ENCODE assay signal across 8 cellular contexts in the genomic region with DNA sequence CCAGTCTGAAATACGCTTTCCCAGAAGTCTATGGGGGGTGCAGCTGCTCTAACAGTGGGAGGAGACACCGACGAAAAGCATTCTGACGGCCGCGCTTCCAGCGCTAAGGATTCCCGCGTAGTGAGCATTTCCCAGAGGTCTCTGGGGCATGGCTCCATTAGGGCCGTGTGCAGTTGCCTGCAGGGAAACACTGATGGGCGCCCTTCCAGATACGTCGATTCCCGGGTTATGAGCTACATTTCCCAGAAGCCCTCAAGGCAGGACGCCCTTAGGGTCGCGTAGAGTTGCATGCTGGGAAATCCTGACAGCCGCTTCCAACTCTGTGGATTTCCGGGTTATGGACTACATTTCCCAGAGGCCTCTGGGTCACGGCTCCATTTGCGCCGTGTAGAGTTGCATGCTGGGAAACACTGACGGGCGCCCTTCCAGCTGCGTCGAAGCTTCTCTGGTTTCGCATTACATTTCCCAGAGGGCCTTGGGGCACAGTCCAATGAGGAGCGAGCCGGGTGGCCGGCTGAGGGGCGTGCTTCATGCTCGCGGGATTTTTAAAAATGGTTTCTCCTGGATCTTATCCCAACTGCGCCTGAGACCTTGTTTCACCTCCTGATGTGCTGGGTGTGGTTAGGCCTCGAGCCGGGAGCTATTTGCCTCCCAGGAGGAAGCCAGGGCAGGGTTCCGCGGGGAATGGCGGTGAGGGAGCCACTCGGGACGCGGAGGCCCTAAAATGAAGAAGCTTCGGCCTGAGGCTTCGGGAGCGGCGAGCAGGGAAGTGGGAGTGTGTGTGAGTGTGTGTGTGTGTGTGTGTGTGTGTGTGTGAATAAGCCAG. TPM values are rescaled to one million over a fixed set of nuclear protein-coding genes. Genes with fewer than 3 reads are reported as not detected.
A peak's percentile ranks its signal among the peaks of the same experiment; 100 is the strongest.
DNase-seq lines count a peak whose midpoint lies in the region; ATAC-seq and TF ChIP-seq lines count a peak whose summit lies in the region.

No MANE protein-coding gene starts in this region.

- peak; percentile 99 for ATAC-seq in GM21381 (IDR thresholded peaks at IDR 0.05; ENCODE audit: unreplicated experiment)
- peak; percentile 100 for ATAC-seq in naive thymus-derived CD4-positive, alpha-beta T cell
- peak; percentile 100 for ATAC-seq in stimulated activated memory B cell treated with anti-CD40 and anti-IgM and Interleukin-4, amounts not matched to agents 10 μg/mL and 1 μg/mL and 100 μg/mL, for 72 hours

- H3K9me3 ChIP-seq in HUES48 (ENCODE audit: control insufficient read depth, insufficient read depth, low read length), result peaks cover 2% of the 10 kb centered on the region; the same call in 1 of the 2 replicates
- H3K9me3 ChIP-seq in naive thymus-derived CD4-positive, alpha-beta T cell (ENCODE audit: control insufficient read depth in 2 of 3, low read length in 3 of 3), result peaks cover 0 to 4% (median 0%) of the 10 kb centered on the region in 3 experiments

- peak overlapping the region; percentile 56; the same call in 1 of the 2 replicates for H3K9ac ChIP-seq in HUES48 (ENCODE audit: low read depth, low read length)

- peak overlapping the region; percentile 76 for H3K27ac ChIP-seq in HUES48 (ENCODE audit: low read depth, low read length)
- peak overlapping the region; percentile 69 for H3K27ac ChIP-seq in naive thymus-derived CD4-positive, alpha-beta T cell (ENCODE audit: low read depth, low read length)

- intact Hi-C loops in Calu3 (cut with micrococcal nuclease; ENCODE audit: unreplicated experiment), result no loop called here
- intact Hi-C loops in naive thymus-derived CD4-positive, alpha-beta T cell (cut with micrococcal nuclease), result loop anchor here (1.0 to 5.0 kb wide), 16 partner anchors 17 to 1818 kb away; partner anchors contain the start of genes ZNF160 (in 2 of the 2), ZNF525 (in 2 of the 2), ZNF761 (in 2 of the 2) and ZNF813 (in 2 of the 2)

- TF ChIP-seq CTCF in Calu3 (IDR thresholded peaks at IDR 0.05; ENCODE audit: unreplicated experiment) (no peak), fibroblast of mammary gland (conservative IDR thresholded peaks at IDR 0.05; ENCODE audit: control insufficient read depth, insufficient read depth, low read depth, low read length) (no peak)

- H3K9me3 Mint-ChIP-seq in Calu3 (ENCODE audit: low read depth, unreplicated experiment), result peaks cover 30% of the 10 kb centered on the region
- H3K9me3 Mint-ChIP-seq in naive thymus-derived CD4-positive, alpha-beta T cell, result peaks cover 6 to 56% (median 25%) of the 10 kb centered on the region in 11 donors
- H3K9me3 Mint-ChIP-seq in stimulated activated memory B cell treated with anti-CD40 and anti-IgM and Interleukin-4, amounts not matched to agents 10 μg/mL and 1 μg/mL and 100 μg/mL, for 72 hours, result peaks cover 34% of the 10 kb centered on the region

- POLR2A ChIA-PET in naive thymus-derived CD4-positive, alpha-beta T cell (lab: Charles Lee), result interaction anchor here (0.6 to 3.2 kb wide), 13 partner anchors 17 to 1472 kb away, joined by 3 to 25 read pairs (median 4); partner anchors contain the start of genes ZNF331, ZNF432 and ZNF765

- BruUV-seq in Calu3 (replicated peaks; lab: Mats Ljungman, UMichigan), result no TSS peak

- H3K4me3 ChIP-seq in HUES48 (ENCODE audit: low read depth, low read length) (peak overlapping the region; percentile 80), fibroblast of mammary gland (ENCODE audit: control insufficient read depth, low read depth, low read length) (peak overlapping the region; percentile 88)
- peak overlapping the region; percentile 99 for H3K4me3 ChIP-seq in naive thymus-derived CD4-positive, alpha-beta T cell (ENCODE audit: low read length)

- DNase-seq in Calu3, result peak; percentile 67
- peak; percentile 73 to 79 for DNase-seq in activated T-helper 1 cell treated with anti-CD3 and anti-CD28 coated beads, Interleukin-2, amount 50 U/mL, for 16 hours (ENCODE audit: low read depth in 1 of 2, low spot score in 1 of 2)
- DNase-seq in fibroblast of mammary gland (ENCODE audit: low read depth), result peak; percentile 99
- DNase-seq in naive thymus-derived CD4-positive, alpha-beta T cell, result peak; percentile 65 to 93 (median 89)

- peak overlapping the region; percentile 58 for H3K27ac Mint-ChIP-seq in Calu3 (ENCODE audit: unreplicated experiment)
- H3K27ac Mint-ChIP-seq in naive thymus-derived CD4-positive, alpha-beta T cell, result peak overlapping the region; percentile 84 to 96 (median 94)
- peak overlapping the region; percentile 96 for H3K27ac Mint-ChIP-seq in stimulated activated memory B cell treated with anti-CD40 and anti-IgM and Interleukin-4, amounts not matched to agents 10 μg/mL and 1 μg/mL and 100 μg/mL, for 72 hours

- H3K27me3 Mint-ChIP-seq in Calu3 (ENCODE audit: unreplicated experiment), result no peaks in the 10 kb centered on the region
- H3K27me3 Mint-ChIP-seq in naive thymus-derived CD4-positive, alpha-beta T cell, result no peaks in the 10 kb centered on the region
- no peaks in the 10 kb centered on the region for H3K27me3 Mint-ChIP-seq in stimulated activated memory B cell treated with anti-CD40 and anti-IgM and Interleukin-4, amounts not matched to agents 10 μg/mL and 1 μg/mL and 100 μg/mL, for 72 hours

- peak overlapping the region; percentile 83 for H3K4me3 Mint-ChIP-seq in Calu3 (ENCODE audit: low read depth, unreplicated experiment)
- H3K4me3 Mint-ChIP-seq in naive thymus-derived CD4-positive, alpha-beta T cell, result peak overlapping the region; percentile 94 to 99 (median 98)
- H3K4me3 Mint-ChIP-seq in stimulated activated memory B cell treated with anti-CD40 and anti-IgM and Interleukin-4, amounts not matched to agents 10 μg/mL and 1 μg/mL and 100 μg/mL, for 72 hours, result peak overlapping the region; percentile 96

- CTCF ChIA-PET in Calu3 (lab: Charles Lee), result interaction anchor here (0.6 to 0.7 kb wide), 2 partner anchors 43 to 1249 kb away, joined by 3 read pairs; no protein-coding TSS in a partner anchor
- CTCF ChIA-PET in naive thymus-derived CD4-positive, alpha-beta T cell (lab: Charles Lee), result interaction anchor here (0.7 to 2.5 kb wide), 4 partner anchors 10 to 1974 kb away, joined by 3 to 7 read pairs (median 6); no protein-coding TSS in a partner anchor

- no peaks in the 10 kb centered on the region for H3K27me3 ChIP-seq in HUES48 (ENCODE audit: control insufficient read depth, insufficient read depth, low read length)
- no peaks in the 10 kb centered on the region for H3K27me3 ChIP-seq in naive thymus-derived CD4-positive, alpha-beta T cell (ENCODE audit: control insufficient read depth in 2 of 2, insufficient read depth in 2 of 2, low read length in 2 of 2)

- peaks cover 8% of the 10 kb centered on the region for H3K4me1 Mint-ChIP-seq in Calu3 (ENCODE audit: low read depth, unreplicated experiment)
- peaks cover 10 to 27% (median 18%) of the 10 kb centered on the region in 7 donors for H3K4me1 Mint-ChIP-seq in naive thymus-derived CD4-positive, alpha-beta T cell
- H3K4me1 Mint-ChIP-seq in stimulated activated memory B cell treated with anti-CD40 and anti-IgM and Interleukin-4, amounts not matched to agents 10 μg/mL and 1 μg/mL and 100 μg/mL, for 72 hours, result peaks cover 16% of the 10 kb centered on the region

- peaks cover 2% of the 10 kb centered on the region; the same call in 1 of the 2 replicates for H3K4me1 ChIP-seq in HUES48 (ENCODE audit: control insufficient read depth, insufficient read depth, low read length)
- H3K4me1 ChIP-seq in naive thymus-derived CD4-positive, alpha-beta T cell (ENCODE audit: control insufficient read depth in 2 of 2, insufficient read depth in 2 of 2, low read length in 2 of 2), result peaks cover 9 to 10% of the 10 kb centered on the region in 2 donors

- H3K36me3 Mint-ChIP-seq in Calu3 (ENCODE audit: insufficient read depth, unreplicated experiment), result peaks cover 14% of the 10 kb centered on the region
- peaks cover 3 to 37% (median 27%) of the 10 kb centered on the region in 5 donors for H3K36me3 Mint-ChIP-seq in naive thymus-derived CD4-positive, alpha-beta T cell
- peaks cover 57% of the 10 kb centered on the region for H3K36me3 Mint-ChIP-seq in stimulated activated memory B cell treated with anti-CD40 and anti-IgM and Interleukin-4, amounts not matched to agents 10 μg/mL and 1 μg/mL and 100 μg/mL, for 72 hours

- H3K36me3 ChIP-seq in HUES48 (ENCODE audit: control insufficient read depth, insufficient read depth, low read length), result peaks cover 19% of the 10 kb centered on the region
- peaks cover 0 to 3% (median 0%) of the 10 kb centered on the region in 3 experiments for H3K36me3 ChIP-seq in naive thymus-derived CD4-positive, alpha-beta T cell (ENCODE audit: control insufficient read depth in 2 of 3, insufficient read depth in 3 of 3, low read length in 3 of 3)

TF ChIP-seq in PFSK-1, 5 proteins besides CTCF, POLR2A, EP300 and RAD21:
- TF ChIP-seq SIN3A (IDR thresholded peaks at IDR 0.05; ENCODE audit: borderline replicate concordance, insufficient read depth, low read length) (peak; percentile 74; the same call in 1 of the 2 replicates), TAF1 (IDR thresholded peaks at IDR 0.05; ENCODE audit: borderline replicate concordance, insufficient read depth, low read length) (no peak), FOXP2 (optimal IDR thresholded peaks at IDR 0.05; ENCODE audit: borderline replicate concordance, extremely low read depth, extremely low read length, insufficient read depth) (peak; percentile 29)

RNA-seq across cellular contexts. Expression of gene ZNF331, which starts 17.2 kb away (rescaled TPM):
- total RNA-seq in Calu3 (2022), result 8.5 and 9.4 TPM in 2 replicates
- polyA plus RNA-seq in PFSK-1 (2012; ENCODE audit: insufficient read length, low read depth), result 9.8 TPM
- total RNA-seq in naive thymus-derived CD4-positive, alpha-beta T cell, result 100 to 1,000 TPM in 2 of 5 experiments, 10 to 100 TPM in 3; 18.1 to 318 (median 68.6) TPM
- polyA plus RNA-seq in naive thymus-derived CD4-positive, alpha-beta T cell, result 10 to 100 TPM; 35.0 to 52.1 TPM

RNA-seq across cellular contexts. Expression of gene ZNF813, which starts 53.2 kb away (rescaled TPM):
- total RNA-seq in Calu3 (2022), result not detected in 2 replicates
- 0.33 TPM for polyA plus RNA-seq in PFSK-1 (2012; ENCODE audit: insufficient read length, low read depth)
- total RNA-seq in naive thymus-derived CD4-positive, alpha-beta T cell, result 10 to 100 TPM in 1 of 5 experiments, 1 to 10 TPM in 4; 2.5 to 11.2 (median 4.6) TPM
- 1 to 10 TPM; 3.9 to 7.0 TPM for polyA plus RNA-seq in naive thymus-derived CD4-positive, alpha-beta T cell

Comparison
In these comparisons a context has a peak if more than half of its experiments do, and no peak if none do; other contexts are left out.
1. Peak in every context shown above with its lines: DNase-seq, ATAC-seq, H3K4me3 ChIP-seq and H3K27ac ChIP-seq.